1 cellular context compared by ENCODE assay signal in genomic region chr2:28602751-28603639, GRCh38.
TF ChIP-seq lines count a peak whose summit lies in the region.

No MANE protein-coding gene starts in this region.

TF ChIP-seq in A549, 52 proteins besides CTCF, POLR2A, EP300 and RAD21 (continued from another document):
- TF ChIP-seq REST (IDR thresholded peaks at IDR 0.05) (no peak), ZSCAN20 (CRISPR knock-in tag; IDR thresholded peaks at IDR 0.05) (no peak), RCOR1 (IDR thresholded peaks at IDR 0.05; ENCODE audit: low read depth, low read length) (no peak), TFCP2L1 (CRISPR knock-in tag; IDR thresholded peaks at IDR 0.05) (no peak), CBX8 (IDR thresholded peaks at IDR 0.05) (no peak)
